Comparison of ENCODE assay signal across 19 cellular contexts in genomic region chr7:155685791-155686160, GRCh38. TPM values are rescaled to one million over a fixed set of nuclear protein-coding genes. Genes with fewer than 3 reads are reported as not detected.
DNase-seq lines count a peak whose midpoint lies in the region; ATAC-seq, FAIRE-seq and TF ChIP-seq lines count a peak whose summit lies in the region.
"Had no signal": no experiment of that assay in that cellular context is flagged by ENCODE, and none has a peak within 500 bp of the region (broad histone marks: within the 10 kb centered on the region; RNA-seq: fewer than 3 reads in every experiment).

No MANE protein-coding gene starts in this region.

- DNase-seq in A549 (ENCODE audit: low read depth in 1 of 2, low spot score in 1 of 2) (no peak), NCI-H774 (lab: John Stamatoyannopoulos, UW) (no peak), activated gamma-delta T cell treated with Interleukin-2 at 50 U/mL for 16 hours (no peak), iPS-NIHi11 (ENCODE audit: low spot score) (no peak)
- DNase-seq in stimulated activated CD4-positive, alpha-beta T cell treated with anti-CD3 and anti-CD28 coated beads, Interleukin-2, amount 100 ng/mL, for 24 hours: no peak
- DNase-seq: activated T-cell treated with anti-CD3 and anti-CD28 coated beads, Interleukin-2, amount 50 U/mL, for 4 hours; MG63; NCI-H2227 treated with DMSO at 0.1 percent for 48 hours; PC-9; SJCRH30; stimulated activated CD4-positive, alpha-beta T cell treated with anti-CD3 and anti-CD28 coated beads, Interleukin-1b, Interleukin-23, amount 100 ng/mL, for 48 hours; substantia nigra had no signal

- POLR2A ChIA-PET in A549 (lab: Yijun Ruan, JAX): no interaction called here

- peaks cover 91% of the 10 kb centered on the region for H3K36me3 Mint-ChIP-seq in activated T-helper 17 cell treated with anti-CD3 and anti-CD28 coated beads, Interleukin-2, amount 50 U/mL, for 72 hours (ENCODE audit: low read depth)

- WGBS in A549 (ENCODE audit: missing lambda C conversion rate): 95% methylated on average over 2 of the region's 2 CpGs

- TF ChIP-seq EP300 in A549 (IDR thresholded peaks at IDR 0.05): no peak

- no peak overlapping the region for H3K4me2 ChIP-seq in A549
- H3K4me2 ChIP-seq: PC-9 had no signal

- peak overlapping the region; percentile 71 for H3K4me3 Mint-ChIP-seq in activated T-helper 17 cell treated with anti-CD3 and anti-CD28 coated beads, Interleukin-2, amount 50 U/mL, for 72 hours

- no peak for ATAC-seq in A549
- peak; percentile 10 for ATAC-seq in GM21737 (IDR thresholded peaks at IDR 0.05; ENCODE audit: unreplicated experiment)
- peak; percentile 39 for ATAC-seq in activated T-helper 17 cell treated with anti-CD3 and anti-CD28 coated beads, Interleukin-2, amount 50 U/mL, for 72 hours (replicated peaks)
- ATAC-seq: esophagus mucosa had no signal

- peaks cover 40% of the 10 kb centered on the region for H3K4me1 Mint-ChIP-seq in activated T-helper 17 cell treated with anti-CD3 and anti-CD28 coated beads, Interleukin-2, amount 50 U/mL, for 72 hours

- TF ChIP-seq POLR2A in A549 (IDR thresholded peaks at IDR 0.05; ENCODE audit: low read length): no peak

- no peaks in the 10 kb centered on the region for H3K27me3 Mint-ChIP-seq in activated T-helper 17 cell treated with anti-CD3 and anti-CD28 coated beads, Interleukin-2, amount 50 U/mL, for 72 hours
- H3K27me3 Mint-ChIP-seq: IgD-negative memory B cell had no signal

- no peaks in the 10 kb centered on the region for H3K4me1 ChIP-seq in A549
- H3K4me1 ChIP-seq: SJCRH30 had no signal

- H3K4me3 ChIP-seq in A549 (no peak overlapping the region), GM08714 (ENCODE audit: low read length) (peak overlapping the region; percentile 10; the same call in 1 of the 2 replicates)
- H3K4me3 ChIP-seq: MG63, PC-9, SJCRH30, vagina had no signal

- H3K27ac ChIP-seq in A549: no peak overlapping the region
- H3K27ac ChIP-seq: parathyroid adenoma, PC-9, SJCRH30, vagina had no signal

- H3K9me3 ChIP-seq in A549: no peaks in the 10 kb centered on the region
- H3K9me3 ChIP-seq: MG63, vagina had no signal

- CTCF ChIA-PET in A549 (lab: Yijun Ruan, JAX): no interaction called here

- no peaks in the 10 kb centered on the region for H3K9me3 Mint-ChIP-seq in activated T-helper 17 cell treated with anti-CD3 and anti-CD28 coated beads, Interleukin-2, amount 50 U/mL, for 72 hours

- no peak for FAIRE-seq in A549 (lab: Jason Lieb, UNC)

- no peak for TF ChIP-seq CTCF in A549 (IDR thresholded peaks at IDR 0.05)

- H3K27ac Mint-ChIP-seq in activated T-helper 17 cell treated with anti-CD3 and anti-CD28 coated beads, Interleukin-2, amount 50 U/mL, for 72 hours: no peak overlapping the region

- no peak for TF ChIP-seq RAD21 in A549 (conservative IDR thresholded peaks at IDR 0.05 in 1 of 2, IDR thresholded peaks at IDR 0.05 in 1 of 2)

TF ChIP-seq in A549, 52 proteins besides CTCF, POLR2A, EP300 and RAD21:
- TF ChIP-seq ZFP36 (IDR thresholded peaks at IDR 0.05; ENCODE audit: borderline replicate concordance, partially characterized antibody): peak; percentile 1
- no peak for TF ChIP-seq ESRRA (IDR thresholded peaks at IDR 0.05; ENCODE audit: borderline replicate concordance, low read length)

RNA-seq across cellular contexts. Expression of gene RBM33, which starts 41.3 kb away (rescaled TPM):
- polyA plus RNA-seq in A549 (2011; rRNA removed) (19.5 and 21.9 TPM in 2 replicates), A549 (2017; fragmentation: RNase III; extraction: RNeasy Plus Mini Kit Qiagen cat#74134 plus additional on column Dnase treatment) (21.7 to 22.1 TPM (median 21.7 TPM) in 3 replicates)
- polyA plus RNA-seq in A549 (2012; cell fraction: cytosol; rRNA removed): 9.1 and 9.9 TPM in 2 replicates
- 31.2 and 46.0 TPM in 2 replicates for polyA plus RNA-seq in A549 (2012; cell fraction: nucleus; rRNA removed)
- 23.8 and 27.3 TPM in 2 replicates for polyA minus RNA-seq in A549 (2011; rRNA and poly(A)+ RNA removed)
- 100 to 1,000 TPM in 1 of 2 donors, 10 to 100 TPM in 1; 79.6 to 114 TPM for total RNA-seq in activated T-helper 17 cell treated with anti-CD3 and anti-CD28 coated beads, Interleukin-2, amount 50 U/mL, for 72 hours

Comparison
In these comparisons a context has a peak if more than half of its experiments do, and no peak if none do; other contexts are left out.
1. ATAC-seq: peak in GM21737 (single experiment) and activated T-helper 17 cell treated with anti-CD3 and anti-CD28 coated beads, Interleukin-2, amount 50 U/mL, for 72 hours (single experiment); none in A549 (0 of 2).